10 cellular contexts compared by ENCODE assay signal in the genomic region with DNA sequence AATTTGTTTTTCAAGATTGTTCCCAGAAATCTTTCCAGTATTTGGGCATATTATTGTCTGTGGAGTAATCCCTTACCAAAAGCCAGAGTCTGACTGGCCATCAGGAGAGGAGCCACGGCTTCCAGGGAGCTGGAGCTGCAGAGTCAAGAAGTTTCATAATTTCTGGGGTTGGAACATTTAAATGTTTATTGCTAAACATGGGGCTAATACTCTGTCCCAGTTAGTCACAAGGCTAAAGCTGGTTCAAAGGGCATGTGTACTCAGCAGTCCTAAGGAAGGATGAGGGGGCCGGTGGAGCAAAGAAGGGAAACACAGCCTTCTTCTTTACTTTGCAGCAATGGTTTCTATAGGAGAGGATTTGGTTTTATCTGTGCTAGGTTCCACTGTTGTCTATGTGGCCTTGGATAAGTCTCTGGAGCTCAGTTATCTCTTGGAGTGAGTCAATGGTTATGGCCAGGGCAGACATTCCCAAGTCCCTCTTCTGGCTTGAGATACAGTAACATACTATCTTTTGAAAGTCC. TPM values are rescaled to one million over a fixed set of nuclear protein-coding genes. Genes with fewer than 3 reads are reported as not detected.
DNase-seq lines count a peak whose midpoint lies in the region; ATAC-seq, FAIRE-seq and TF ChIP-seq lines count a peak whose summit lies in the region.
"Had no signal": no experiment of that assay in that cellular context is flagged by ENCODE, and none has a peak within 500 bp of the region (broad histone marks: within the 10 kb centered on the region; RNA-seq: fewer than 3 reads in every experiment).

No MANE protein-coding gene starts in this region.

- no peak for TF ChIP-seq CTCF in foreskin fibroblast (IDR thresholded peaks at IDR 0.05; ENCODE audit: low read depth, low read length)

- peak overlapping the region; percentile 50 for H3K27ac Mint-ChIP-seq in T-helper 1 cell treated with Interleukin-12 subunit alpha and Interleukin-12 subunit beta and Interleukin-4 antibody, amounts not matched to agents 30 μg/mL and 1 μg/mL, for 36 hours
- H3K27ac Mint-ChIP-seq in T-cell: peak overlapping the region; percentile 95 to 99

- ATAC-seq in T-cell (replicated peaks in 1 of 4) (no peak), HG03469 (IDR thresholded peaks at IDR 0.05; ENCODE audit: unreplicated experiment) (no peak)

- H3K36me3 Mint-ChIP-seq in T-helper 1 cell treated with Interleukin-12 subunit alpha and Interleukin-12 subunit beta and Interleukin-4 antibody, amounts not matched to agents 30 μg/mL and 1 μg/mL, for 36 hours (ENCODE audit: low read depth): peaks cover 95% of the 10 kb centered on the region
- peaks cover 89% of the 10 kb centered on the region for H3K36me3 Mint-ChIP-seq in T-cell

- CTCF ChIA-PET in T-cell (lab: Charles Lee): interaction anchor here (0.6 to 1.2 kb wide), 3 partner anchors 21 to 32 kb away, joined by 3 to 4 read pairs (median 3); no protein-coding TSS in a partner anchor

- no peaks in the 10 kb centered on the region for H3K27me3 Mint-ChIP-seq in T-helper 1 cell treated with Interleukin-12 subunit alpha and Interleukin-12 subunit beta and Interleukin-4 antibody, amounts not matched to agents 30 μg/mL and 1 μg/mL, for 36 hours (ENCODE audit: low read depth)
- H3K27me3 Mint-ChIP-seq in T-cell: no peaks in the 10 kb centered on the region

- DNase-seq in T-helper 1 cell (no peak), T-cell (no peak), foreskin fibroblast (peak; percentile 49 to 68), small intestine (peak; percentile 58), hypothalamus (lab: John Stamatoyannopoulos, UW) (no peak), superior temporal gyrus (ENCODE audit: extremely low spot score) (no peak)
- DNase-seq: 8988T had no signal

- H3K4me3 Mint-ChIP-seq in T-helper 1 cell treated with Interleukin-12 subunit alpha and Interleukin-12 subunit beta and Interleukin-4 antibody, amounts not matched to agents 30 μg/mL and 1 μg/mL, for 36 hours: no peak overlapping the region
- peak overlapping the region in 1 of 3 donors; percentile 98 for H3K4me3 Mint-ChIP-seq in T-cell
- H3K4me3 Mint-ChIP-seq: brain had no signal

- no peaks in the 10 kb centered on the region for H3K27me3 ChIP-seq in small intestine (ENCODE audit: control insufficient read depth in 2 of 2, insufficient read depth in 2 of 2, low read length in 2 of 2)

- POLR2A ChIA-PET in T-cell (lab: Charles Lee): no interaction called here

- peak overlapping the region in 1 of 2 donors; percentile 22 for H3K27ac ChIP-seq in small intestine (ENCODE audit: low read depth in 1 of 2, low read length in 1 of 2)

- FAIRE-seq in small intestine (lab: Jason Lieb, UNC): no peak

- no peaks in the 10 kb centered on the region for H3K9me3 ChIP-seq in small intestine (ENCODE audit: control insufficient read depth, low read depth)

- H3K9me3 Mint-ChIP-seq in T-helper 1 cell treated with Interleukin-12 subunit alpha and Interleukin-12 subunit beta and Interleukin-4 antibody, amounts not matched to agents 30 μg/mL and 1 μg/mL, for 36 hours: no peaks in the 10 kb centered on the region
- no peaks in the 10 kb centered on the region for H3K9me3 Mint-ChIP-seq in T-cell
- H3K9me3 Mint-ChIP-seq: brain had no signal

- peaks cover 82% of the 10 kb centered on the region for H3K4me1 Mint-ChIP-seq in T-helper 1 cell treated with Interleukin-12 subunit alpha and Interleukin-12 subunit beta and Interleukin-4 antibody, amounts not matched to agents 30 μg/mL and 1 μg/mL, for 36 hours (ENCODE audit: low read depth)
- H3K4me1 Mint-ChIP-seq in T-cell: peaks cover 98 to 100% (median 99%) of the 10 kb centered on the region in 3 donors
- H3K4me1 Mint-ChIP-seq: brain had no signal

- H3K4me3 ChIP-seq in foreskin fibroblast (ENCODE audit: low read depth in 1 of 2, low read length in 2 of 2): no peak overlapping the region
- no peak overlapping the region for H3K4me3 ChIP-seq in small intestine (ENCODE audit: low read depth in 1 of 2, low read length in 2 of 2)

- peaks cover 10% of the 10 kb centered on the region in 2 donors for H3K4me1 ChIP-seq in small intestine (ENCODE audit: control insufficient read depth in 2 of 2, insufficient read depth in 1 of 2, low read depth in 1 of 2, low read length in 1 of 2)

- H3K36me3 ChIP-seq in small intestine (ENCODE audit: control insufficient read depth in 2 of 2, insufficient read depth in 2 of 2, low read length in 2 of 2): peaks cover 0 to 50% of the 10 kb centered on the region in 2 donors

- 26 to 54% (median 48%) methylated on average over 2 of the region's 2 CpGs for WGBS in small intestine, 3 donors

RNA-seq across cellular contexts. Expression of gene DENND2D, which starts 9.5 kb away (rescaled TPM):
- total RNA-seq in T-cell: 100 to 1,000 TPM; 128 to 234 (median 222) TPM
- polyA plus RNA-seq in small intestine: 10 to 100 TPM; 31.3 to 54.6 (median 36.7) TPM

RNA-seq across cellular contexts. Expression of gene CHI3L2, which starts 36.5 kb away (rescaled TPM):
- total RNA-seq in T-cell: 10 to 100 TPM in 4 of 5 donors, 1 to 10 TPM in 1; 3.6 to 28.1 (median 10.9) TPM
- polyA plus RNA-seq in small intestine: 1 to 10 TPM; 1.1 to 4.7 (median 1.9) TPM

RNA-seq across cellular contexts. Expression of gene CEPT1, which starts 51.0 kb away (rescaled TPM):
- 10 to 100 TPM; 33.2 to 42.3 (median 36.3) TPM for total RNA-seq in T-cell
- polyA plus RNA-seq in small intestine: 10 to 100 TPM in 2 of 3 donors, 1 to 10 TPM in 1; 10.0 to 23.2 (median 13.2) TPM

RNA-seq across cellular contexts. Expression of gene DRAM2, which starts 51.1 kb away (rescaled TPM):
- total RNA-seq in T-cell: 10 to 100 TPM; 28.5 to 36.7 (median 31.5) TPM
- polyA plus RNA-seq in small intestine: 10 to 100 TPM; 37.0 to 41.2 (median 39.3) TPM

Comparison
In these comparisons a context has a peak if more than half of its experiments do, and no peak if none do; other contexts are left out.
1. DNase-seq: peak in foreskin fibroblast (2 of 2) and small intestine (single experiment); none in T-helper 1 cell (0 of 5), T-cell (0 of 34), hypothalamus (0 of 51) and superior temporal gyrus (single experiment).